ENCODE assay signal across 8 cellular contexts in the genomic region with DNA sequence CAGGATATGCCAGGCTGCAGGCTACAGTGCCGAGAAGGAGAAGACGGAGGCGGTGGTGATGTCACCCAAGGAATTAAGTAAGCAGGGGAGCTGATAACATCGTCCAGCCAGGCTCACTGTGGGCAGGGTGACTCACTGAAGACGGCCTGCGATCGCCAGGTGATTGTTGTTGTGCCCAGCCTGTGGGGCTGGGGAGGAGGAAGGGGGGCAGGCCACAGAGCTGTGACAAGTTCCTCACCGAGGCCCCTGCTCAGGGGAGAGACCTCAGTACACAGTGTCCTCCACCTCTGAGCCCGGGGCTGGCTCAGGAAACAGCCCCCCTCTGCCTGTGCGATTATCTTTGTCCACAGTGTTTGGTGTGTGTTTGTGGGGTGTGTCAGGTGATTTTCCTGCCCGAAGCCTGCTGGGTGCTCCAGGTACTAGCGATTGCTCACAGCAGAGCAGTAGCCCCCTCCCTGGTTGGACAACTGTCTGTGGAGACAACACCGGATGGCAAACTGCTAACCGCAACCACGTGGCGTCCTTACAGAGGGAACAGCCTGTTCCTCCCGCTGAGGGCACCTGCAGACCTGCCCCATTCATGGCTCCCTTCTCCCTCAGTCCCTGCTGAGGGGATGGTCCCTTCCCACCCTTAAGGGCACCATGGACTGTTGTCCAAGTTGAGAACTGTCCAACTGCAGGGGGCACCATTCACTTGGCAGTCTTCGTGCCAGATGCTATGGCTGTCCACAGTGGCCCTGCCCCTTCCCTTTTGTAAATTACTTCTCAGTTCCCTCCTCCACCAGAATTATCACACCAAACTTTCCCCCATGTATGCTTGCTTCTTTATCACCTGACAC.
DNase-seq lines count a peak whose midpoint lies in the region; ATAC-seq, FAIRE-seq and TF ChIP-seq lines count a peak whose summit lies in the region.

No MANE protein-coding gene starts in this region.

- H3K36me3 Mint-ChIP-seq in T-helper 2 cell treated with Interferon-gamma antibody and Interleukin-4, amounts not matched to agents 5 μg/mL and 100 μg/mL, for 36 hours (ENCODE audit: low read depth): peaks cover 16% of the 10 kb centered on the region

- POLR2A ChIA-PET in A549 (lab: Yijun Ruan, JAX): interaction anchor here (1.5 to 3.8 kb wide), 2 partner anchors 91 to 96 kb away, joined by 4 to 16 read pairs; partner anchors contain the start of gene ZFP36L2

- ATAC-seq in A549: peak; percentile 86 to 87
- peak; percentile 44 for ATAC-seq in GM18870 (IDR thresholded peaks at IDR 0.05; ENCODE audit: unreplicated experiment)
- no peak for ATAC-seq in GM21528 (IDR thresholded peaks at IDR 0.05; ENCODE audit: low FRiP score, unreplicated experiment)

- TF ChIP-seq CTCF in A549 (IDR thresholded peaks at IDR 0.05) (peak; percentile 89), spleen (IDR thresholded peaks at IDR 0.05 in 8 of 11, conservative IDR thresholded peaks at IDR 0.05 in 3 of 11) (peak in 10 of 11 experiments; percentile 58 to 91 (median 81))

- TF ChIP-seq POLR2A in A549 (IDR thresholded peaks at IDR 0.05; ENCODE audit: low read length) (no peak), spleen (IDR thresholded peaks at IDR 0.05) (peak in 1 of 3 donors; percentile 10)

- peak overlapping the region; percentile 58 for H3K4me2 ChIP-seq in A549

- H3K4me3 ChIP-seq in A549 (no peak overlapping the region), spleen (peak overlapping the region in 3 of 8 donors; percentile 2 to 49 (median 8))

- peak in 1 of 2 experiments; percentile 12; a peak in 1 of 5 replicates for TF ChIP-seq EP300 in A549 (IDR thresholded peaks at IDR 0.05)

- 23% methylated on average over 18 of the region's 18 CpGs for WGBS in A549 (ENCODE audit: missing lambda C conversion rate)
- 15 to 28% (median 23%) methylated on average over 12 to 18 of the region's 18 CpGs for WGBS in spleen, 5 donors

- peak; percentile 94 to 96 for TF ChIP-seq RAD21 in A549 (conservative IDR thresholded peaks at IDR 0.05 in 1 of 2, IDR thresholded peaks at IDR 0.05 in 1 of 2)

- peak overlapping the region; percentile 75 to 86 for H3K27ac ChIP-seq in A549
- H3K27ac ChIP-seq in spleen: peak overlapping the region; percentile 85 to 99 (median 94)

- FAIRE-seq in A549 (lab: Jason Lieb, UNC): no peak
- FAIRE-seq in HTR-8/SVneo (lab: Jason Lieb, UNC): peak; percentile 97

- peaks cover 81% of the 10 kb centered on the region for H3K4me1 Mint-ChIP-seq in T-helper 2 cell treated with Interferon-gamma antibody and Interleukin-4, amounts not matched to agents 5 μg/mL and 100 μg/mL, for 36 hours (ENCODE audit: low read depth)

- peak overlapping the region; percentile 97 for H3K27ac Mint-ChIP-seq in T-helper 2 cell treated with Interferon-gamma antibody and Interleukin-4, amounts not matched to agents 5 μg/mL and 100 μg/mL, for 36 hours

- H3K27me3 ChIP-seq in spleen (replicated peaks in 1 of 7): no peaks in the 10 kb centered on the region

- CTCF ChIA-PET in A549 (lab: Yijun Ruan, JAX): interaction anchor here (0.6 to 7.8 kb wide), 34 partner anchors 9 to 420 kb away, joined by 3 to 84 read pairs (median 4); partner anchors contain the start of gene ZFP36L2

- H3K9me3 Mint-ChIP-seq in T-helper 2 cell treated with Interferon-gamma antibody and Interleukin-4, amounts not matched to agents 5 μg/mL and 100 μg/mL, for 36 hours: no peaks in the 10 kb centered on the region

- H3K27me3 Mint-ChIP-seq in T-helper 2 cell treated with Interferon-gamma antibody and Interleukin-4, amounts not matched to agents 5 μg/mL and 100 μg/mL, for 36 hours (ENCODE audit: low read depth): no peaks in the 10 kb centered on the region

- peak overlapping the region; percentile 69 for H3K4me3 Mint-ChIP-seq in T-helper 2 cell treated with Interferon-gamma antibody and Interleukin-4, amounts not matched to agents 5 μg/mL and 100 μg/mL, for 36 hours

- H3K36me3 ChIP-seq in spleen: no peaks in the 10 kb centered on the region

- H3K9me3 ChIP-seq in A549 (no peaks in the 10 kb centered on the region), spleen (no peaks in the 10 kb centered on the region)

- H3K4me1 ChIP-seq in A549: peaks cover 31% of the 10 kb centered on the region
- H3K4me1 ChIP-seq in spleen: peaks cover 79 to 100% (median 93%) of the 10 kb centered on the region in 6 donors

- peak; percentile 87 to 96 for DNase-seq in A549 (ENCODE audit: low read depth in 1 of 2, low spot score in 1 of 2)
- DNase-seq in HTR-8/SVneo (ENCODE audit: insufficient read length, low spot score): peak; percentile 87
- DNase-seq in T-helper 2 cell treated with Interferon-gamma antibody and Interleukin-4, amounts not matched to agents 5 μg/mL and 100 μg/mL, for 36 hours (ENCODE audit: low spot score): peak; percentile 89
- peak; percentile 83 for DNase-seq in amniotic stem cell (lab: John Stamatoyannopoulos, UW)
- peak; percentile 85 for DNase-seq in hepatic stellate cell (ENCODE audit: low spot score)
- DNase-seq in spleen: peak; percentile 99

- intact Hi-C loops in spleen (cut with DNase I; ENCODE audit: low total_unique reads): loop anchor here (5.0 kb wide), 1 partner anchor 91 kb away; no protein-coding TSS in a partner anchor

TF ChIP-seq in A549, 52 proteins besides CTCF, POLR2A, EP300 and RAD21 (continues in another document):
- TF ChIP-seq FOSL2 (IDR thresholded peaks at IDR 0.05): peak; percentile 70
- peak; percentile 93 for TF ChIP-seq FOSL2 (CRISPR knock-in tag; IDR thresholded peaks at IDR 0.05)
- TF ChIP-seq HOXA7 (CRISPR knock-in tag; IDR thresholded peaks at IDR 0.05): no peak
- no peak for TF ChIP-seq HOXB13 (CRISPR knock-in tag; IDR thresholded peaks at IDR 0.05; ENCODE audit: low read depth)
- TF ChIP-seq, protein P1, sequence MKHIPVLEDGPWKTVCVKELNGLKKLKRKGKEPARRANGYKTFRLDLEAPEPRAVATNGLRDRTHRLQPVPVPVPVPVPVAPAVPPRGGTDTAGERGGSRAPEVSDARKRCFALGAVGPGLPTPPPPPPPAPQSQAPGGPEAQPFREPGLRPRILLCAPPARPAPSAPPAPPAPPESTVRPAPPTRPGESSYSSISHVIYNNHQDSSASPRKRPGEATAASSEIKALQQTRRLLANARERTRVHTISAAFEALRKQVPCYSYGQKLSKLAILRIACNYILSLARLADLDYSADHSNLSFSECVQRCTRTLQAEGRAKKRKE (CRISPR knock-in tag; IDR thresholded peaks at IDR 0.05; ENCODE audit: low read depth): no peak
- TF ChIP-seq, protein P2, sequence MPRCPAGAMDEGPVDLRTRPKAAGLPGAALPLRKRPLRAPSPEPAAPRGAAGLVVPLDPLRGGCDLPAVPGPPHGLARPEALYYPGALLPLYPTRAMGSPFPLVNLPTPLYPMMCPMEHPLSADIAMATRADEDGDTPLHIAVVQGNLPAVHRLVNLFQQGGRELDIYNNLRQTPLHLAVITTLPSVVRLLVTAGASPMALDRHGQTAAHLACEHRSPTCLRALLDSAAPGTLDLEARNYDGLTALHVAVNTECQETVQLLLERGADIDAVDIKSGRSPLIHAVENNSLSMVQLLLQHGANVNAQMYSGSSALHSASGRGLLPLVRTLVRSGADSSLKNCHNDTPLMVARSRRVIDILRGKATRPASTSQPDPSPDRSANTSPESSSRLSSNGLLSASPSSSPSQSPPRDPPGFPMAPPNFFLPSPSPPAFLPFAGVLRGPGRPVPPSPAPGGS (IDR thresholded peaks at IDR 0.05): no peak
- no peak for TF ChIP-seq RNF2 (IDR thresholded peaks at IDR 0.05; ENCODE audit: borderline replicate concordance, low read depth)
- TF ChIP-seq TFCP2L1 (CRISPR knock-in tag; IDR thresholded peaks at IDR 0.05): no peak; the same call in 1 of the 2 replicates
- peak; percentile 95 for TF ChIP-seq GATA3 (IDR thresholded peaks at IDR 0.05; ENCODE audit: borderline replicate concordance)
- TF ChIP-seq JUNB (IDR thresholded peaks at IDR 0.05): peak; percentile 65; the same call in 1 of the 2 replicates
- no peak for TF ChIP-seq RARB (CRISPR knock-in tag; IDR thresholded peaks at IDR 0.05)
- TF ChIP-seq JUN (IDR thresholded peaks at IDR 0.05): peak in 1 of 2 experiments; percentile 41; a peak in 2 of 5 replicates
- peak; percentile 24; the same call in 1 of the 2 replicates for TF ChIP-seq USF2 (IDR thresholded peaks at IDR 0.05)
- no peak for TF ChIP-seq EHMT2 (IDR thresholded peaks at IDR 0.05; ENCODE audit: low read depth)
- TF ChIP-seq NFE2L2 (conservative IDR thresholded peaks at IDR 0.05; ENCODE audit: low read length): no peak
- TF ChIP-seq MAFK (IDR thresholded peaks at IDR 0.05; ENCODE audit: partially characterized antibody): no peak
- TF ChIP-seq, protein P3, sequence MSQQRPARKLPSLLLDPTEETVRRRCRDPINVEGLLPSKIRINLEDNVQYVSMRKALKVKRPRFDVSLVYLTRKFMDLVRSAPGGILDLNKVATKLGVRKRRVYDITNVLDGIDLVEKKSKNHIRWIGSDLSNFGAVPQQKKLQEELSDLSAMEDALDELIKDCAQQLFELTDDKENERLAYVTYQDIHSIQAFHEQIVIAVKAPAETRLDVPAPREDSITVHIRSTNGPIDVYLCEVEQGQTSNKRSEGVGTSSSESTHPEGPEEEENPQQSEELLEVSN (IDR thresholded peaks at IDR 0.05; ENCODE audit: borderline replicate concordance, low read depth): no peak
- TF ChIP-seq, protein P4, sequence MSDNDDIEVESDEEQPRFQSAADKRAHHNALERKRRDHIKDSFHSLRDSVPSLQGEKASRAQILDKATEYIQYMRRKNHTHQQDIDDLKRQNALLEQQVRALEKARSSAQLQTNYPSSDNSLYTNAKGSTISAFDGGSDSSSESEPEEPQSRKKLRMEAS (IDR thresholded peaks at IDR 0.05): peak; percentile 53; the same call in 1 of the 2 replicates
- TF ChIP-seq CEBPB (IDR thresholded peaks at IDR 0.05): peak in 1 of 2 experiments; percentile 68; a peak in 1 of 4 replicates
- peak; percentile 93 for TF ChIP-seq SMC3 (IDR thresholded peaks at IDR 0.05)
- no peak for TF ChIP-seq NPAS2 (CRISPR knock-in tag; IDR thresholded peaks at IDR 0.05; ENCODE audit: borderline replicate concordance)
- no peak for TF ChIP-seq POLR2AphosphoS2 (conservative IDR thresholded peaks at IDR 0.05; ENCODE audit: low read length)
- TF ChIP-seq ZFP36 (IDR thresholded peaks at IDR 0.05; ENCODE audit: borderline replicate concordance, partially characterized antibody): no peak
- TF ChIP-seq MYC (IDR thresholded peaks at IDR 0.05; ENCODE audit: borderline replicate concordance, low read length): no peak; the same call in 1 of the 2 replicates
- TF ChIP-seq KDM5A (IDR thresholded peaks at IDR 0.05): no peak
- no peak for TF ChIP-seq ZNF302 (CRISPR knock-in tag; IDR thresholded peaks at IDR 0.05)
